17 cellular contexts compared by ENCODE assay signal in genomic region chr6:44161997-44162338, GRCh38. TPM values are rescaled to one million over a fixed set of nuclear protein-coding genes. Genes with fewer than 3 reads are reported as not detected.
A peak's percentile ranks its signal among the peaks of the same experiment; 100 is the strongest.
DNase-seq lines count a peak whose midpoint lies in the region; ATAC-seq and TF ChIP-seq lines count a peak whose summit lies in the region.
"Had no signal": no experiment of that assay in that cellular context is flagged by ENCODE, and none has a peak within 500 bp of the region (broad histone marks: within the 10 kb centered on the region; RNA-seq: fewer than 3 reads in every experiment).

No MANE protein-coding gene starts in this region.

- H3K27me3 ChIP-seq in A673 (replicated peaks; ENCODE audit: insufficient read depth, low read depth, low read length, poor library complexity) = no peaks in the 10 kb centered on the region

- H3K27ac Mint-ChIP-seq in WTC11 = no peak overlapping the region
- H3K27ac Mint-ChIP-seq: CD8-positive, alpha-beta T cell had no signal

- intact Hi-C loops in A673 (cut with micrococcal nuclease; ENCODE audit: unreplicated experiment) = no loop called here
- intact Hi-C loops in left ventricle myocardium superior (cut with micrococcal nuclease) = no loop called here

- no peaks in the 10 kb centered on the region for H3K27me3 Mint-ChIP-seq in WTC11 (ENCODE audit: low read depth)

- no peaks in the 10 kb centered on the region for H3K36me3 Mint-ChIP-seq in WTC11
- H3K36me3 Mint-ChIP-seq: CD8-positive, alpha-beta T cell; IgD-negative memory B cell had no signal

- no peak overlapping the region for H3K4me3 ChIP-seq in A673 (ENCODE audit: low read depth, low read length, poor library complexity, severe bottlenecking)
- H3K4me3 ChIP-seq: gastroesophageal sphincter, HAP-1, left lung had no signal

- no peaks in the 10 kb centered on the region for H3K9me3 Mint-ChIP-seq in WTC11
- H3K9me3 Mint-ChIP-seq: CD8-positive, alpha-beta T cell; IgD-negative memory B cell had no signal

- no peaks in the 10 kb centered on the region for H3K9me3 ChIP-seq in A673 (ENCODE audit: low read depth, low read length, poor library complexity, severe bottlenecking)
- H3K9me3 ChIP-seq: gastroesophageal sphincter, HAP-1, left lung, neutrophil had no signal

- BruUV-seq in A673 (replicated peaks; lab: Mats Ljungman, UMichigan) = no TSS peak

- H3K27ac ChIP-seq in A673 (ENCODE audit: low read depth, low read length, poor library complexity, severe bottlenecking) = no peak overlapping the region
- H3K27ac ChIP-seq in RWPE1 = no peak overlapping the region
- H3K27ac ChIP-seq: gastroesophageal sphincter, left lung, neutrophil had no signal

- peak; percentile 16 for DNase-seq in A673 (ENCODE audit: low spot score)
- peak; percentile 69 for DNase-seq in GM03348 (ENCODE audit: low spot score)
- peak; percentile 64 for DNase-seq in RWPE1 (ENCODE audit: low spot score)
- no peak for DNase-seq in left ventricle myocardium superior
- DNase-seq in WTC11 (ENCODE audit: low spot score) = no peak
- no peak for DNase-seq in NCI-H146 treated with DMSO at 0.1 percent for 48 hours (lab: John Stamatoyannopoulos, UW; ENCODE audit: unreplicated experiment)
- DNase-seq: activated effector memory CD4-positive, alpha-beta T cell treated with Interleukin-2 at 50 U/mL for 16 hours; CD8-positive, alpha-beta T cell; left lung; SHP77 treated with DMSO at 0.1 percent for 48 hours had no signal

- POLR2A ChIA-PET in A673 (lab: Charles Lee; ENCODE audit: low non-redundant PET) (no interaction called here), RWPE1 (lab: Yijun Ruan, JAX; ENCODE audit: low non-redundant PET) (interaction anchor here (1.0 kb wide), 1 partner anchor 85 kb away, joined by 3 read pairs; the partner anchor contains the start of gene HSP90AB1), WTC11 (lab: Charles Lee) (no interaction called here)

- peaks cover 45% of the 10 kb centered on the region for H3K4me1 Mint-ChIP-seq in WTC11

- ATAC-seq in esophagus mucosa (peak; percentile 14), left ventricle myocardium superior (no peak), HG03521 (IDR thresholded peaks at IDR 0.05; ENCODE audit: unreplicated experiment) (no peak), WTC11 (no peak)
- ATAC-seq: CD8-positive, alpha-beta T cell; gastroesophageal sphincter; left lung had no signal

- no peak overlapping the region for H3K4me3 Mint-ChIP-seq in WTC11
- H3K4me3 Mint-ChIP-seq: CD8-positive, alpha-beta T cell; IgD-negative memory B cell had no signal

- CTCF ChIA-PET in A673 (lab: Charles Lee) (interaction anchor here (0.6 kb wide), 1 partner anchor 52 kb away, joined by 3 read pairs; no protein-coding TSS in a partner anchor), RWPE1 (lab: Yijun Ruan, JAX) (interaction anchor here (0.6 to 2.8 kb wide), 4 partner anchors 11 to 116 kb away, joined by 3 to 13 read pairs (median 5); no protein-coding TSS in a partner anchor), WTC11 (lab: Charles Lee) (interaction anchor here (1.1 to 4.6 kb wide), 3 partner anchors 11 to 151 kb away, joined by 3 to 22 read pairs (median 4); partner anchors contain the start of genes AARS2 and SLC35B2)

- H3K36me3 ChIP-seq in A673 (ENCODE audit: insufficient read depth, low read length, poor library complexity, severe bottlenecking) = no peaks in the 10 kb centered on the region
- H3K36me3 ChIP-seq: gastroesophageal sphincter, HAP-1, left lung, neutrophil had no signal

- TF ChIP-seq CTCF in A673 (conservative IDR thresholded peaks at IDR 0.05; ENCODE audit: low read depth, low read length) (no peak), RWPE1 (conservative IDR thresholded peaks at IDR 0.05; ENCODE audit: low read depth) (no peak), WTC11 (IDR thresholded peaks at IDR 0.05) (no peak)

- no peaks in the 10 kb centered on the region for H3K4me1 ChIP-seq in A673 (ENCODE audit: insufficient read depth, low read length, poor library complexity, severe bottlenecking)
- H3K4me1 ChIP-seq: gastroesophageal sphincter, HAP-1, left lung had no signal

TF ChIP-seq in WTC11, 78 proteins besides CTCF, POLR2A, EP300 and RAD21 (continues in another document):
- TF ChIP-seq TP53 (CRISPR knock-in tag; IDR thresholded peaks at IDR 0.05) (no peak), ZBTB21 (CRISPR knock-in tag; IDR thresholded peaks at IDR 0.05; ENCODE audit: borderline replicate concordance) (no peak), FOXK1 (CRISPR knock-in tag; IDR thresholded peaks at IDR 0.05) (no peak), ATF6 (CRISPR knock-in tag; IDR thresholded peaks at IDR 0.05) (no peak), ETV6 (CRISPR knock-in tag; IDR thresholded peaks at IDR 0.05) (no peak), FOXJ3 (CRISPR knock-in tag; IDR thresholded peaks at IDR 0.05; ENCODE audit: borderline replicate concordance) (no peak), IRF1 (CRISPR knock-in tag; IDR thresholded peaks at IDR 0.05) (no peak), OVOL2 (CRISPR knock-in tag; IDR thresholded peaks at IDR 0.05; ENCODE audit: borderline replicate concordance) (no peak), FOXP4 (CRISPR knock-in tag; IDR thresholded peaks at IDR 0.05) (no peak), NR2C2 (CRISPR knock-in tag; IDR thresholded peaks at IDR 0.05) (no peak), STAT6 (CRISPR knock-in tag; conservative IDR thresholded peaks at IDR 0.05; ENCODE audit: low read depth) (no peak)

RNA-seq across cellular contexts. Expression of gene CAPN11, which starts 3.3 kb away (rescaled TPM):
- total RNA-seq in A673 (2021) (not detected in 2 replicates), esophagus mucosa (0.12 TPM), left ventricle myocardium superior (0.40 TPM), WTC11 (2021) (2.3 to 3.3 TPM (median 3.2 TPM) in 3 replicates)

RNA-seq across cellular contexts. Expression of gene TMEM63B, which starts 34.6 kb away (rescaled TPM):
- total RNA-seq in A673 (2021) (32.0 and 34.2 TPM in 2 replicates), esophagus mucosa (42.4 TPM), left ventricle myocardium superior (47.3 TPM), WTC11 (2021) (72.8 to 75.2 TPM (median 74.0 TPM) in 3 replicates)

RNA-seq across cellular contexts. Expression of gene MRPL14, which starts 34.7 kb away (rescaled TPM):
- total RNA-seq in A673 (2021) = 78.8 and 80.4 TPM in 2 replicates
- 47.4 TPM for total RNA-seq in esophagus mucosa
- 38.8 TPM for total RNA-seq in left ventricle myocardium superior
- total RNA-seq in WTC11 (2021) = 70.0 to 74.2 TPM (median 74.2 TPM) in 3 replicates

RNA-seq across cellular contexts. Expression of gene MYMX, which starts 54.8 kb away (rescaled TPM):
- total RNA-seq in A673 (2021) (0.81 TPM in 1 of 2 replicates, not detected in the other), esophagus mucosa (0.44 TPM), left ventricle myocardium superior (0.67 TPM), WTC11 (2021) (3.9 to 7.5 TPM (median 6.4 TPM) in 3 replicates)
- total RNA-seq: CD8-positive, alpha-beta T cell; chondrocyte had no signal

Comparison
In these comparisons a context has a peak if more than half of its experiments do, and no peak if none do; other contexts are left out.
1. DNase-seq: peak in A673 (single experiment), GM03348 (single experiment) and RWPE1 (single experiment); none in left ventricle myocardium superior (single experiment), WTC11 (single experiment) and NCI-H146 treated with DMSO at 0.1 percent for 48 hours (single experiment).